In the genomic region with DNA sequence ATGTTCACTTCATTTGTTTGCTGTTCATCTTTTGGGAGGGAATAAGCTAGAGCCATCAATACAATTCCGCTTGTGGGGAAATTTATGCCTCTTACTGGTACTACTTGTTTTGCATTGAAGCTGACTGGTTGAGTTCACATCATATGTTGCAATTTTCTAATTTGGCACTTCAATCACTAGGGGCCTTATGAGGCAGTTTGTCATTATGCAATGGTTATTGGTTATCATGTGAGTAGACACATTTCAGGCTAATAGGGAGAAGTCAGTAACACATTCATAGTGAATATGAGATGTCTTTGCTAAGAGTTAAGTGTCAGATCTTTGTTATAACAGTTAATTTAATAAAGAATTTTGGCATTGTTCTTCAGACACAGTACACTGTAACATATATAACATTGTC, we compare ENCODE assay signal across 17 cellular contexts. TPM values are rescaled to one million over a fixed set of nuclear protein-coding genes. Genes with fewer than 3 reads are reported as not detected.
DNase-seq lines count a peak whose midpoint lies in the region; ATAC-seq, FAIRE-seq and TF ChIP-seq lines count a peak whose summit lies in the region.
"Had no signal": no experiment of that assay in that cellular context is flagged by ENCODE, and none has a peak within 500 bp of the region (broad histone marks: within the 10 kb centered on the region; RNA-seq: fewer than 3 reads in every experiment).

No MANE protein-coding gene starts in this region.

- H3K36me3 ChIP-seq in prostate gland (no peaks in the 10 kb centered on the region), psoas muscle (ENCODE audit: insufficient read depth in 1 of 2, low read depth in 1 of 2) (peaks cover 0 to 70% of the 10 kb centered on the region in 2 donors)

- H3K27me3 ChIP-seq in prostate gland (replicated peaks; ENCODE audit: insufficient read depth) (no peaks in the 10 kb centered on the region), psoas muscle (ENCODE audit: insufficient read depth in 3 of 3, low read length in 2 of 3) (peaks cover 0 to 11% (median 0%) of the 10 kb centered on the region in 3 donors)

- H3K4me3 ChIP-seq in A549 (no peak overlapping the region), epithelial cell of esophagus (ENCODE audit: low read length) (no peak overlapping the region), prostate gland (no peak overlapping the region), psoas muscle (no peak overlapping the region)
- H3K4me3 ChIP-seq: PC-9 had no signal

- POLR2A ChIA-PET in A549 (lab: Yijun Ruan, JAX) = interaction anchor here (1.3 kb wide), 1 partner anchor 12 kb away, joined by 4 read pairs; the partner anchor contains the start of genes GLA and HNRNPH2

- no peak overlapping the region for H3K4me2 ChIP-seq in A549
- H3K4me2 ChIP-seq: PC-9 had no signal

- TF ChIP-seq CTCF in A549 (IDR thresholded peaks at IDR 0.05) (no peak), epithelial cell of esophagus (IDR thresholded peaks at IDR 0.05; ENCODE audit: insufficient read depth, low read depth, low read length, missing control alignments) (no peak), prostate gland (IDR thresholded peaks at IDR 0.05) (no peak), psoas muscle (IDR thresholded peaks at IDR 0.05) (no peak)

- no peak overlapping the region for H3K27ac ChIP-seq in A549
- H3K27ac ChIP-seq in prostate gland = no peak overlapping the region
- no peak overlapping the region for H3K27ac ChIP-seq in psoas muscle
- H3K27ac ChIP-seq: C4-2B, PC-9 had no signal

- FAIRE-seq in A549 (lab: Jason Lieb, UNC) = no peak

- intact Hi-C loops in prostate gland (cut with DNase I) (no loop called here), psoas muscle (cut with DNase I) (no loop called here)

- no peak for TF ChIP-seq EP300 in A549 (IDR thresholded peaks at IDR 0.05)

- H3K9me3 ChIP-seq in A549 (no peaks in the 10 kb centered on the region), prostate gland (no peaks in the 10 kb centered on the region), psoas muscle (no peaks in the 10 kb centered on the region)

- no peak for TF ChIP-seq RAD21 in A549 (conservative IDR thresholded peaks at IDR 0.05 in 1 of 2, IDR thresholded peaks at IDR 0.05 in 1 of 2)

- H3K4me1 ChIP-seq in A549 (peaks cover 22% of the 10 kb centered on the region), prostate gland (replicated peaks) (no peaks in the 10 kb centered on the region), psoas muscle (peaks cover 6% of the 10 kb centered on the region)

- CTCF ChIA-PET in A549 (lab: Yijun Ruan, JAX) = no interaction called here

- TF ChIP-seq POLR2A in A549 (IDR thresholded peaks at IDR 0.05; ENCODE audit: low read length) (no peak), prostate gland (IDR thresholded peaks at IDR 0.05) (no peak)

- WGBS in A549 (ENCODE audit: missing lambda C conversion rate) = 92% methylated on average over 1 of the region's 1 CpG
- WGBS in prostate gland = 85% methylated on average over 1 of the region's 1 CpG
- 89 to 93% (median 92%) methylated on average over 1 of the region's 1 CpG for WGBS in psoas muscle, 3 donors

- DNase-seq in A549 (ENCODE audit: low read depth in 1 of 2, low spot score in 1 of 2) = no peak
- DNase-seq in GF-D8 (lab: John Stamatoyannopoulos, UW) = peak; percentile 12
- DNase-seq in epithelial cell of esophagus (ENCODE audit: low read depth) = peak; percentile 44
- DNase-seq in foreskin melanocyte = no peak
- DNase-seq in prostate gland (ENCODE audit: low spot score) = no peak
- no peak for DNase-seq in psoas muscle
- DNase-seq: activated T-cell treated with anti-CD3 and anti-CD28 coated beads for 4 hours; GOT3; NCI-H2081 treated with DMSO at 0.1 percent for 48 hours; PC-9; posterior cingulate gyrus; stimulated activated CD4-positive, alpha-beta T cell treated with anti-CD3 and anti-CD28 coated beads, Interleukin-2, amount 100 ng/mL, for 24 hours; stimulated activated naive CD4-positive, alpha-beta T cell treated with Interleukin-2 at 50 U/mL for 16 hours; T1000 had no signal

- peak; percentile 2 to 6; a peak in 2 of 6 replicates for ATAC-seq in A549
- ATAC-seq in psoas muscle = no peak
- no peak for ATAC-seq in HG03175 (IDR thresholded peaks at IDR 0.05; ENCODE audit: unreplicated experiment)

TF ChIP-seq in A549, 52 proteins besides CTCF, POLR2A, EP300 and RAD21:
- TF ChIP-seq RCOR1 (IDR thresholded peaks at IDR 0.05; ENCODE audit: low read depth, low read length) (no peak), TFCP2L1 (CRISPR knock-in tag; IDR thresholded peaks at IDR 0.05) (0 out of 2 replicates have a peak, but pooled peaks have one; percentile 35), MAX (IDR thresholded peaks at IDR 0.05) (no peak), BHLHE40 (IDR thresholded peaks at IDR 0.05; ENCODE audit: low read depth, low read length) (no peak)

TF ChIP-seq in PFSK-1, 5 proteins besides CTCF, POLR2A, EP300 and RAD21 (continues in another document):
- TF ChIP-seq POLR2AphosphoS5 (IDR thresholded peaks at IDR 0.05; ENCODE audit: low read depth, low read length) (peak; percentile 40; the same call in 1 of the 2 replicates), SIN3A (IDR thresholded peaks at IDR 0.05; ENCODE audit: borderline replicate concordance, insufficient read depth, low read length) (no peak), FOXP2 (optimal IDR thresholded peaks at IDR 0.05; ENCODE audit: borderline replicate concordance, extremely low read depth, extremely low read length, insufficient read depth) (no peak), TAF1 (IDR thresholded peaks at IDR 0.05; ENCODE audit: borderline replicate concordance, insufficient read depth, low read length) (no peak)

RNA-seq across cellular contexts. Expression of gene RPL36A, which starts 5.0 kb away (rescaled TPM):
- polyA plus RNA-seq in A549 (2011; rRNA removed) = 2,853 and 3,171 TPM in 2 replicates
- polyA plus RNA-seq in A549 (2012; cell fraction: cytosol; rRNA removed) = 1,384 and 2,343 TPM in 2 replicates
- 402 and 904 TPM in 2 replicates for polyA plus RNA-seq in A549 (2012; cell fraction: nucleus; rRNA removed)
- polyA plus RNA-seq in A549 (2017; fragmentation: RNase III; extraction: RNeasy Plus Mini Kit Qiagen cat#74134 plus additional on column Dnase treatment) = 2,347 to 2,811 TPM (median 2,529 TPM) in 3 replicates
- 112 and 140 TPM in 2 replicates for polyA minus RNA-seq in A549 (2011; rRNA and poly(A)+ RNA removed)
- 508 TPM for polyA plus RNA-seq in PFSK-1 (2012; ENCODE audit: insufficient read length, low read depth)
- 1,000 to 10,000 TPM in 1 of 2 donors, 100 to 1,000 TPM in 1; 863 to 2,403 TPM for total RNA-seq in prostate gland
- 100 to 1,000 TPM; 102 to 181 (median 132) TPM for total RNA-seq in psoas muscle
- polyA plus RNA-seq in psoas muscle = 1,000 to 10,000 TPM in 2 of 3 donors, 100 to 1,000 TPM in 1; 848 to 1,450 (median 1,427) TPM

RNA-seq across cellular contexts. Expression of gene BTK, which starts 9.8 kb away (rescaled TPM):
- polyA plus RNA-seq in A549 (2011; rRNA removed) = 0.05 and 0.26 TPM in 2 replicates
- polyA plus RNA-seq in A549 (2012; cell fraction: cytosol; rRNA removed) = 0.01 and 0.03 TPM in 2 replicates
- 0.01 and 0.09 TPM in 2 replicates for polyA plus RNA-seq in A549 (2012; cell fraction: nucleus; rRNA removed)
- 0.05 to 0.20 TPM (median 0.18 TPM) in 3 replicates for polyA plus RNA-seq in A549 (2017; fragmentation: RNase III; extraction: RNeasy Plus Mini Kit Qiagen cat#74134 plus additional on column Dnase treatment)
- polyA minus RNA-seq in A549 (2011; rRNA and poly(A)+ RNA removed) = 0.15 TPM in 1 of 2 replicates, not detected in the other
- polyA plus RNA-seq in PFSK-1 (2012; ENCODE audit: insufficient read length, low read depth) = 0.41 TPM
- 1 to 10 TPM; 1.3 to 2.4 TPM for total RNA-seq in prostate gland
- total RNA-seq in psoas muscle = 1 to 10 TPM in 3 of 4 donors, under 1 TPM in 1; 0.81 to 2.0 (median 1.3) TPM
- polyA plus RNA-seq in psoas muscle = under 1 TPM; 0.27 to 0.47 (median 0.37) TPM
- total RNA-seq: PC-9 had no signal

RNA-seq across cellular contexts. Expression of gene GLA, which starts 11.9 kb away (rescaled TPM):
- 184 and 186 TPM in 2 replicates for polyA plus RNA-seq in A549 (2011; rRNA removed)
- polyA plus RNA-seq in A549 (2012; cell fraction: cytosol; rRNA removed) = 136 and 142 TPM in 2 replicates
- 159 and 218 TPM in 2 replicates for polyA plus RNA-seq in A549 (2012; cell fraction: nucleus; rRNA removed)
- polyA plus RNA-seq in A549 (2017; fragmentation: RNase III; extraction: RNeasy Plus Mini Kit Qiagen cat#74134 plus additional on column Dnase treatment) = 136 to 148 TPM (median 147 TPM) in 3 replicates
- polyA minus RNA-seq in A549 (2011; rRNA and poly(A)+ RNA removed) = 56.8 and 63.6 TPM in 2 replicates
- polyA plus RNA-seq in PFSK-1 (2012; ENCODE audit: insufficient read length, low read depth) = 28.9 TPM
- 10 to 100 TPM; 12.6 to 16.4 TPM for total RNA-seq in prostate gland
- 10 to 100 TPM in 3 of 4 donors, 1 to 10 TPM in 1; 5.4 to 15.7 (median 11.3) TPM for total RNA-seq in psoas muscle
- 10 to 100 TPM; 14.4 to 48.5 (median 24.7) TPM for polyA plus RNA-seq in psoas muscle

RNA-seq across cellular contexts. Expression of gene HNRNPH2, which starts 12.2 kb away (rescaled TPM):
- polyA plus RNA-seq in A549 (2011; rRNA removed) (50.1 and 55.4 TPM in 2 replicates), A549 (2017; fragmentation: RNase III; extraction: RNeasy Plus Mini Kit Qiagen cat#74134 plus additional on column Dnase treatment) (74.9 to 88.0 TPM (median 86.5 TPM) in 3 replicates), psoas muscle (10 to 100 TPM; 49.1 to 83.3 (median 52.1) TPM)
- 14.8 and 16.4 TPM in 2 replicates for polyA plus RNA-seq in A549 (2012; cell fraction: cytosol; rRNA removed)
- polyA plus RNA-seq in A549 (2012; cell fraction: nucleus; rRNA removed) = 6.9 and 16.9 TPM in 2 replicates
- 14.5 and 16.0 TPM in 2 replicates for polyA minus RNA-seq in A549 (2011; rRNA and poly(A)+ RNA removed)
- polyA plus RNA-seq in PFSK-1 (2012; ENCODE audit: insufficient read length, low read depth) = 38.9 TPM
- total RNA-seq in prostate gland (10 to 100 TPM; 43.7 to 56.3 TPM), psoas muscle (100 to 1,000 TPM in 1 of 4 donors, 10 to 100 TPM in 3; 43.7 to 101 (median 67.4) TPM)

RNA-seq across cellular contexts. Expression of gene TIMM8A, which starts 47.2 kb away (rescaled TPM):
- polyA plus RNA-seq in A549 (2011; rRNA removed) = 22.2 and 24.5 TPM in 2 replicates
- 24.3 and 27.0 TPM in 2 replicates for polyA plus RNA-seq in A549 (2012; cell fraction: cytosol; rRNA removed)
- polyA plus RNA-seq in A549 (2012; cell fraction: nucleus; rRNA removed) = 10.2 and 14.2 TPM in 2 replicates
- polyA plus RNA-seq in A549 (2017; fragmentation: RNase III; extraction: RNeasy Plus Mini Kit Qiagen cat#74134 plus additional on column Dnase treatment) = 34.2 to 38.7 TPM (median 36.8 TPM) in 3 replicates
- polyA minus RNA-seq in A549 (2011; rRNA and poly(A)+ RNA removed) = 13.8 and 16.5 TPM in 2 replicates
- 23.5 TPM for polyA plus RNA-seq in PFSK-1 (2012; ENCODE audit: insufficient read length, low read depth)
- total RNA-seq in prostate gland = 1 to 10 TPM; 4.0 to 4.9 TPM
- 10 to 100 TPM; 11.7 to 23.2 (median 13.5) TPM for total RNA-seq in psoas muscle
- 10 to 100 TPM; 11.0 to 35.3 (median 13.8) TPM for polyA plus RNA-seq in psoas muscle

Comparison
In these comparisons a context has a peak if more than half of its experiments do, and no peak if none do; other contexts are left out.
1. ATAC-seq: peak in A549 (2 of 2); none in psoas muscle (0 of 4) and HG03175 (single experiment).
2. DNase-seq: peak in GF-D8 (single experiment) and epithelial cell of esophagus (single experiment); none in A549 (0 of 2), foreskin melanocyte (single experiment), prostate gland (single experiment) and psoas muscle (0 of 2).
3. RNA of gene RPL36A, which starts 5.0 kb away (total RNA-seq): 863 to 2,403 TPM in prostate gland; 102 to 181 TPM in psoas muscle; every median in the first group is over 4 times any median in the second.